ENCODE assay signal across 23 cellular contexts in the genomic region with DNA sequence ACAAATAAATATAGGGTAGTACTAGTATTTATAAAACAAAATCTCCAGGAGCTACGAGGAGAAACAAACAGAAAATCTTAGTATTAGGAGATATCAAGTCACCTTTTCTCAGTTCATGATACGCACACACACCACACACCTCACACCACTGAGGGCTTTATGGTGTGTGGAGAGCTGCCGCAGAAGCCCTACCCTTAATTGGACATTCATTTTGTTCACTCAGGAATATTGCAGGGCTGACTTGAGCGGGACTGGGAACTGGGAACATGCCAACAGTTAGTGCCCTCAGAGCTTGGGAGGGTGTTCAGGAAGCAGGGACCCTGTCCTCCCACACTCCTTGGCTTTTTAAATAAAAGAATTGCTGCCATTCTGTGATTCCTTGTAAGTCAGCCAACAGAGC.
DNase-seq lines count a peak whose midpoint lies in the region; ATAC-seq and TF ChIP-seq lines count a peak whose summit lies in the region.
"Had no signal": no experiment of that assay in that cellular context is flagged by ENCODE, and none has a peak within 500 bp of the region (broad histone marks: within the 10 kb centered on the region; RNA-seq: fewer than 3 reads in every experiment).

No MANE protein-coding gene starts in this region.

- H3K27me3 Mint-ChIP-seq in immature natural killer cell (ENCODE audit: low read depth in 3 of 3): peaks cover 1 to 5% (median 2%) of the 10 kb centered on the region in 3 donors
- H3K27me3 Mint-ChIP-seq in naive thymus-derived CD8-positive, alpha-beta T cell: peaks cover 0 to 5% (median 2%) of the 10 kb centered on the region in 5 donors

- intact Hi-C loops in Right ventricle myocardium superior (cut with DNase I): no loop called here
- intact Hi-C loops in left ventricle myocardium superior (cut with micrococcal nuclease): no loop called here

- H3K27ac Mint-ChIP-seq in immature natural killer cell: no peak overlapping the region
- no peak overlapping the region for H3K27ac Mint-ChIP-seq in naive thymus-derived CD8-positive, alpha-beta T cell
- H3K27ac Mint-ChIP-seq: CD14-positive monocyte; CD4-positive, alpha-beta T cell; CD8-positive, alpha-beta memory T cell; HFFc6 had no signal

- no peaks in the 10 kb centered on the region for H3K4me1 Mint-ChIP-seq in immature natural killer cell
- H3K4me1 Mint-ChIP-seq in naive thymus-derived CD8-positive, alpha-beta T cell: no peaks in the 10 kb centered on the region
- H3K4me1 Mint-ChIP-seq: CD14-positive monocyte; CD8-positive, alpha-beta memory T cell had no signal

- peaks cover 0 to 7% (median 1%) of the 10 kb centered on the region in 6 donors for H3K9me3 Mint-ChIP-seq in immature natural killer cell
- peaks cover 0 to 9% (median 2%) of the 10 kb centered on the region in 9 donors for H3K9me3 Mint-ChIP-seq in naive thymus-derived CD8-positive, alpha-beta T cell

- H3K4me1 ChIP-seq in right atrium auricular region (no peaks in the 10 kb centered on the region), HUES48 (ENCODE audit: control insufficient read depth, insufficient read depth, low read length) (0 out of 2 replicates have a peak, but pooled peaks cover 6% of the 10 kb centered on the region)
- H3K4me1 ChIP-seq: A549; BE2C; BLaER1 treated with 17β-estradiol and CSF1 and Interleukin-3, amounts not matched to agents 10 nM and 100 nM had no signal

- no peak overlapping the region for H3K9ac ChIP-seq in HUES48 (ENCODE audit: low read depth, low read length)
- H3K9ac ChIP-seq: BLaER1 treated with 17β-estradiol and CSF1 and Interleukin-3, amounts not matched to agents 10 nM and 100 nM had no signal

- H3K36me3 ChIP-seq in right atrium auricular region (peaks cover 15% of the 10 kb centered on the region), HUES48 (ENCODE audit: control insufficient read depth, insufficient read depth, low read length) (no peaks in the 10 kb centered on the region)
- H3K36me3 ChIP-seq: BE2C; BLaER1 treated with 17β-estradiol and CSF1 and Interleukin-3, amounts not matched to agents 10 nM and 100 nM; HAP-1 had no signal

- H3K27me3 ChIP-seq in right atrium auricular region (no peaks in the 10 kb centered on the region), HUES48 (ENCODE audit: control insufficient read depth, insufficient read depth, low read length) (no peaks in the 10 kb centered on the region)
- H3K27me3 ChIP-seq: BE2C; BLaER1 treated with 17β-estradiol and CSF1 and Interleukin-3, amounts not matched to agents 10 nM and 100 nM had no signal

- TF ChIP-seq CTCF in right atrium auricular region (IDR thresholded peaks at IDR 0.05): no peak

- no peaks in the 10 kb centered on the region for H3K36me3 Mint-ChIP-seq in immature natural killer cell
- no peaks in the 10 kb centered on the region for H3K36me3 Mint-ChIP-seq in naive thymus-derived CD8-positive, alpha-beta T cell
- H3K36me3 Mint-ChIP-seq: CD14-positive monocyte; CD8-positive, alpha-beta memory T cell had no signal

- H3K9me3 ChIP-seq in right atrium auricular region (no peaks in the 10 kb centered on the region), HUES48 (ENCODE audit: control insufficient read depth, insufficient read depth, low read length) (no peaks in the 10 kb centered on the region)
- H3K9me3 ChIP-seq: A549; BE2C; BLaER1 treated with 17β-estradiol and CSF1 and Interleukin-3, amounts not matched to agents 10 nM and 100 nM; HAP-1 had no signal

- H3K27ac ChIP-seq in right atrium auricular region: no peak overlapping the region
- peak overlapping the region; percentile 21 for H3K27ac ChIP-seq in HUES48 (ENCODE audit: low read depth, low read length)
- H3K27ac ChIP-seq: A549; BLaER1 treated with 17β-estradiol and CSF1 and Interleukin-3, amounts not matched to agents 10 nM and 100 nM had no signal

- DNase-seq in Right ventricle myocardium superior (no peak), right atrium auricular region (ENCODE audit: low spot score) (no peak), left ventricle myocardium superior (no peak), immature natural killer cell (no peak)
- no peak for DNase-seq in naive thymus-derived CD8-positive, alpha-beta T cell
- DNase-seq: 8988T; ACHN; AML-193; BE2C; CD4-positive, alpha-beta T cell; CD8-positive, alpha-beta memory T cell; DMS 273 treated with DMSO at 0.1 percent for 48 hours; DMS79; EL; GDM1; GOT3; HFFc6 had no signal

- no peak overlapping the region for H3K4me3 Mint-ChIP-seq in immature natural killer cell
- H3K4me3 Mint-ChIP-seq in naive thymus-derived CD8-positive, alpha-beta T cell: no peak overlapping the region
- H3K4me3 Mint-ChIP-seq: CD14-positive monocyte; CD4-positive, alpha-beta T cell; CD8-positive, alpha-beta memory T cell; HFFc6 had no signal

- ATAC-seq in Right ventricle myocardium superior (ENCODE audit: poor library complexity): peak; percentile 11
- peak; percentile 39 for ATAC-seq in left ventricle myocardium superior
- no peak for ATAC-seq in naive thymus-derived CD8-positive, alpha-beta T cell
- ATAC-seq: A549, GM12878 had no signal

- POLR2A ChIA-PET in naive thymus-derived CD8-positive, alpha-beta T cell (lab: Charles Lee): no interaction called here

- H3K4me3 ChIP-seq in right atrium auricular region: no peak overlapping the region
- no peak overlapping the region for H3K4me3 ChIP-seq in HUES48 (ENCODE audit: low read depth, low read length)
- H3K4me3 ChIP-seq: A549; BLaER1 treated with 17β-estradiol and CSF1 and Interleukin-3, amounts not matched to agents 10 nM and 100 nM; GM12878; HAP-1 had no signal

Comparison
In these comparisons a context has a peak if more than half of its experiments do, and no peak if none do; other contexts are left out.
1. ATAC-seq: peak in Right ventricle myocardium superior (single experiment) and left ventricle myocardium superior (single experiment); none in naive thymus-derived CD8-positive, alpha-beta T cell (0 of 2).